Comparison of ENCODE assay signal across 11 cellular contexts in genomic region chr5:10910261-10910660, GRCh38.
"Had no signal": no experiment of that assay in that cellular context is flagged by ENCODE, and none has a peak within 500 bp of the region (broad histone marks: within the 10 kb centered on the region; RNA-seq: fewer than 3 reads in every experiment).

No MANE protein-coding gene starts in this region.

- DNase-seq: GM23248, GOT3, H7, H9, HCEC 1CT, HFFc6 had no signal

- H3K9me3 Mint-ChIP-seq: GM23338, H9 had no signal

- H3K4me1 ChIP-seq: HAP-1 had no signal

- H3K4me3 ChIP-seq: GM23248, GM23338, HAP-1 had no signal

- H3K4me2 ChIP-seq: GM23338 had no signal

- H3K27ac Mint-ChIP-seq: GM23338, H9, HFFc6 had no signal

- H3K9me3 ChIP-seq: HAP-1 had no signal

- H3K4me3 Mint-ChIP-seq: GM23338, H9, HFFc6 had no signal

- FAIRE-seq: H1, H54 had no signal

- H3K27ac ChIP-seq: GM23248 had no signal

- ATAC-seq: GM23338, HCT116 had no signal

- H3K36me3 ChIP-seq: HAP-1 had no signal

- H3K9ac ChIP-seq: GM23248 had no signal

- H2AFZ ChIP-seq: GM23248, GM23338 had no signal
